8 cellular contexts compared by ENCODE assay signal in genomic region chr1:225655509-225656258, GRCh38. TPM values are rescaled to one million over a fixed set of nuclear protein-coding genes. Genes with fewer than 3 reads are reported as not detected.
DNase-seq lines count a peak whose midpoint lies in the region; ATAC-seq and TF ChIP-seq lines count a peak whose summit lies in the region.

No MANE protein-coding gene starts in this region.

- peaks cover 3 to 5% of the 10 kb centered on the region in 2 donors for H3K4me1 ChIP-seq in muscle layer of duodenum (ENCODE audit: control insufficient read depth in 1 of 2, insufficient read depth in 2 of 2, low read length in 2 of 2)

- H3K27ac ChIP-seq in dorsolateral prefrontal cortex: peak overlapping the region in 46 of 59 donors; percentile 3 to 100 (median 52)
- peak overlapping the region; percentile 92 for H3K27ac ChIP-seq in muscle layer of duodenum (ENCODE audit: low read length)

- H3K36me3 ChIP-seq in muscle layer of duodenum (ENCODE audit: control insufficient read depth in 1 of 2, insufficient read depth in 2 of 2, low read length in 2 of 2): peaks cover 0 to 25% of the 10 kb centered on the region in 2 donors

- DNase-seq in GM03348 (ENCODE audit: low spot score) (peak; percentile 77), NCI-H226 (peak; percentile 74), dorsolateral prefrontal cortex (peak in 8 of 10 donors; percentile 14 to 75 (median 52)), NCI-H2171 treated with DMSO at 0.1 percent for 48 hours (lab: John Stamatoyannopoulos, UW) (no peak), GM19240 (ENCODE audit: insufficient read length, low spot score) (no peak)

- H3K27me3 ChIP-seq in dorsolateral prefrontal cortex (no peaks in the 10 kb centered on the region), muscle layer of duodenum (ENCODE audit: low read depth, low read length) (no peaks in the 10 kb centered on the region)

- intact Hi-C loops in dorsolateral prefrontal cortex (cut with DNase I): loop anchor here (1.0 to 10.0 kb wide), 7 partner anchors 83 to 319 kb away; partner anchors contain the start of genes PYCR2 (in 1 of the 2) and SRP9 (in 1 of the 2)

- H3K9me3 ChIP-seq in muscle layer of duodenum (ENCODE audit: control insufficient read depth in 1 of 2, low read length in 2 of 2): no peaks in the 10 kb centered on the region

- peak in 53 of 56 donors; percentile 23 to 75 (median 55) for TF ChIP-seq CTCF in dorsolateral prefrontal cortex (IDR thresholded peaks at IDR 0.05 in 54 of 56, conservative IDR thresholded peaks at IDR 0.05 in 2 of 56; ENCODE audit: low read depth in 1 of 56, partially characterized antibody in 56 of 56)

- H3K4me3 ChIP-seq in dorsolateral prefrontal cortex: no peak overlapping the region
- no peak overlapping the region for H3K4me3 ChIP-seq in muscle layer of duodenum (ENCODE audit: low read depth in 1 of 2, low read length in 2 of 2)

- ATAC-seq in GM21529 (IDR thresholded peaks at IDR 0.05; ENCODE audit: unreplicated experiment) (no peak), GM19395 (IDR thresholded peaks at IDR 0.05; ENCODE audit: unreplicated experiment) (no peak)

RNA-seq across cellular contexts. Expression of gene ENAH, which starts 2.8 kb away (rescaled TPM):
- 100 to 1,000 TPM in 9 of 120 experiments, 10 to 100 TPM in 111; 57.3 to 134 (median 81.4) TPM for total RNA-seq in dorsolateral prefrontal cortex

Comparison
In these comparisons a context has a peak if more than half of its experiments do, and no peak if none do; other contexts are left out.
1. DNase-seq: peak in GM03348 (single experiment), NCI-H226 (single experiment) and dorsolateral prefrontal cortex (8 of 10); none in NCI-H2171 treated with DMSO at 0.1 percent for 48 hours (single experiment) and GM19240 (single experiment).